8 cellular contexts compared by ENCODE assay signal in the genomic region with DNA sequence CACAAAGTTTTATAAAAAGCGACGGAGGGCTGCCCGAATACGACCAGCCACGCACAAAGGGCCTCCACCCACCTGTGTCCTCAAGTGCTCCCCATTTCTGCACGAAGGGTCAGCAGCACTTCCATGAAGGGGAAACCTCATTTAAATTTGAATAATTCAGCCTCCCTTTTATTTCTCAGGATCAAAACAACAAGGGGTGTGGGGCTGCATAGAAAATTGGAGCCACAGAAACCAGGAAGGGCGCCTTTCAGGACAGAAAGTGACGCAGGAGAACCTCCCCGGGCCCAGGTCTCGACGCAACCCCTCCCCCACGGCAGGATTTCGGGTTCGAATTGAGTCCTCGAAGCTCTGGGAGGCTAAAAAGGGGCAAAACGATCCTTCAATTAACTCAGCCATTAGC. TPM values are rescaled to one million over a fixed set of nuclear protein-coding genes. Genes with fewer than 3 reads are reported as not detected.
A peak's percentile ranks its signal among the peaks of the same experiment; 100 is the strongest.
DNase-seq lines count a peak whose midpoint lies in the region; ATAC-seq and TF ChIP-seq lines count a peak whose summit lies in the region.
"Had no signal": no experiment of that assay in that cellular context is flagged by ENCODE, and none has a peak within 500 bp of the region (broad histone marks: within the 10 kb centered on the region; RNA-seq: fewer than 3 reads in every experiment).

No MANE protein-coding gene starts in this region.

- peak overlapping the region; percentile 9 for H3K4me3 Mint-ChIP-seq in activated naive CD8-positive, alpha-beta T cell treated with anti-CD3 and anti-CD28 coated beads, Interleukin-2, amount 50 U/mL, for 24 hours

- H3K27ac ChIP-seq in left lung: peak overlapping the region; percentile 37 to 62

- intact Hi-C loops in left lung (cut with DNase I): loop anchor here in 1 of 2 donors (10.0 kb wide), 1 partner anchor 105 kb away; no protein-coding TSS in a partner anchor

- peaks cover 27% of the 10 kb centered on the region for H3K27me3 Mint-ChIP-seq in activated naive CD8-positive, alpha-beta T cell treated with anti-CD3 and anti-CD28 coated beads, Interleukin-2, amount 50 U/mL, for 24 hours

- H3K36me3 ChIP-seq in left lung: no peaks in the 10 kb centered on the region

- peaks cover 14 to 93% of the 10 kb centered on the region in 2 donors for H3K27me3 ChIP-seq in left lung

- no peak overlapping the region for H3K27ac Mint-ChIP-seq in activated naive CD8-positive, alpha-beta T cell treated with anti-CD3 and anti-CD28 coated beads, Interleukin-2, amount 50 U/mL, for 24 hours

- ATAC-seq in activated naive CD8-positive, alpha-beta T cell treated with anti-CD3 and anti-CD28 coated beads, Interleukin-2, amount 50 U/mL, for 24 hours: no peak
- ATAC-seq in left lung (no peak), GM18511 (IDR thresholded peaks at IDR 0.05; ENCODE audit: unreplicated experiment) (no peak)
- no peak for ATAC-seq in stimulated activated naive CD8-positive, alpha-beta T cell treated with anti-CD3 and anti-CD28 coated beads, Interleukin-15, Interleukin-2, amounts not matched to agents 100 U/mL and 50 U/mL, for 24 hours

- no peaks in the 10 kb centered on the region for H3K9me3 Mint-ChIP-seq in activated naive CD8-positive, alpha-beta T cell treated with anti-CD3 and anti-CD28 coated beads, Interleukin-2, amount 50 U/mL, for 24 hours

- TF ChIP-seq CTCF in LNCaP clone FGC (IDR thresholded peaks at IDR 0.05; ENCODE audit: control insufficient read depth, extremely low read depth, insufficient read depth) (no peak), left lung (IDR thresholded peaks at IDR 0.05) (no peak)

- no peak for DNase-seq in LNCaP clone FGC (ENCODE audit: low read depth)
- no peak for DNase-seq in activated naive CD8-positive, alpha-beta T cell treated with anti-CD3 and anti-CD28 coated beads, Interleukin-2, amount 50 U/mL, for 24 hours
- DNase-seq in left lung: no peak
- peak; percentile 2 for DNase-seq in stimulated activated naive CD8-positive, alpha-beta T cell treated with anti-CD3 and anti-CD28 coated beads, Interleukin-15, Interleukin-2, amounts not matched to agents 100 U/mL and 50 U/mL, for 24 hours
- no peak for DNase-seq in stimulated activated CD4-positive, alpha-beta T cell treated with anti-CD3 and anti-CD28 coated beads, Interleukin-1b, Interleukin-23, amount 100 ng/mL, for 48 hours
- no peak for DNase-seq in SW480 (ENCODE audit: low spot score)
- DNase-seq: activated gamma-delta T cell had no signal

- H3K4me1 ChIP-seq in left lung: peaks cover 11 to 67% of the 10 kb centered on the region in 2 donors

- H3K9me3 ChIP-seq in left lung: no peaks in the 10 kb centered on the region

- peaks cover 21% of the 10 kb centered on the region for H3K4me1 Mint-ChIP-seq in activated naive CD8-positive, alpha-beta T cell treated with anti-CD3 and anti-CD28 coated beads, Interleukin-2, amount 50 U/mL, for 24 hours

- H3K36me3 Mint-ChIP-seq in activated naive CD8-positive, alpha-beta T cell treated with anti-CD3 and anti-CD28 coated beads, Interleukin-2, amount 50 U/mL, for 24 hours (ENCODE audit: low read depth): peaks cover 2% of the 10 kb centered on the region

- H3K4me3 ChIP-seq in LNCaP clone FGC (ENCODE audit: low read depth, low read length) (peak overlapping the region; percentile 63), left lung (peak overlapping the region; percentile 34 to 46)

RNA-seq across cellular contexts. Expression of a gene that starts 2.1 kb away (rescaled TPM):
- total RNA-seq in left lung: 10 to 100 TPM; 11.3 to 15.2 TPM

RNA-seq across cellular contexts. Expression of a gene that starts 22.4 kb away (rescaled TPM):
- total RNA-seq in left lung: 10 to 100 TPM; 31.8 to 38.5 TPM

RNA-seq across cellular contexts. Expression of a gene that starts 44.8 kb away (rescaled TPM):
- 10 to 100 TPM; 47.8 to 49.7 TPM for total RNA-seq in left lung

RNA-seq across cellular contexts. Expression of a gene that starts 48.9 kb away (rescaled TPM):
- not detected for total RNA-seq in left lung

RNA-seq across cellular contexts. Expression of a gene that starts 58.9 kb away (rescaled TPM):
- total RNA-seq in left lung: 100 to 1,000 TPM; 245 to 337 TPM
